Comparison of ENCODE assay signal across 1 cellular context in the genomic region with DNA sequence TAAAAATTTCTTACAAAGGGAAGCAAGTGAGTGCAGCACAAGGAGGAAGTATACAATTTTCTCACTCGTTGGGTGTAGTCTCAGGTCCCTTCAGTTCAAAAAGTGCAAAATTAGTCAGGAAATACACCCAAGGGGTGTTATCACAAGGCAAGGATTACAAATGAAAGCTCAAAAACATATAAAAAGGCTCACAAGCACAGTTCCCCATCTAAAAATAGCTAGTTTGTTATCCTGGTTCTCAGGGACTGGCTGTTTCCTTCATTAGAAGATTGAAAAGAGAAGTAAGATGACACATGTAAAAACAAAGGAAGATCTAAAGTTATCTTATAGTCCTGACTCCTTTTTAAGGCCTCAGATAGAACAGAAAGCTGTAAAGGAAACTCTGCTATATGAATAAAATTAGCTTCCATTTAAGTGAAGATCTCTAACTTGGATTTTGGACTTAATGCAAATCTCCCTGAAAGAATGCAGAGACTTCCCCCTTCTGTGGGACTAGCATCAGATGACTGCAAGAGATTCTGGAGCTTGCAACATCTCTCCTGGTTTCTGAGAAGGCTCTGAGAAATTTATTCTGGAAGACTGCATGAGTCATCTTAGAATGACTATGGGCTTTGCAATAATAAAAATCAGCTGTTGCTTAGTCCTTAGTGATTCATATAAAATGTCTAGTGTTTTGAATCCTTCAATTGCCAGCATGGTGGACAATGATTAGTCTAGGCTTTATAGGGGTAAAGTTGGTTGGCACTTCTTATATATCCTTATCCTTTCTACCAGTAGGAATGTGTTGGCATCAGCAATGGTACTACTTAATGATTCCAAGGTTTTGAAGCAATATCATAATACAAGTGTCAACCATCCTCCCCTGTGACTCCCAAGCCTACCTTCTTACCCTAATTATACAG.
A peak's percentile ranks its signal among the peaks of the same experiment; 100 is the strongest.
TF ChIP-seq lines count a peak whose summit lies in the region.

No MANE protein-coding gene starts in this region.

TF ChIP-seq in HepG2, 621 proteins besides CTCF, POLR2A, EP300 and RAD21 (continued from another document):
- TF ChIP-seq, protein P1, sequence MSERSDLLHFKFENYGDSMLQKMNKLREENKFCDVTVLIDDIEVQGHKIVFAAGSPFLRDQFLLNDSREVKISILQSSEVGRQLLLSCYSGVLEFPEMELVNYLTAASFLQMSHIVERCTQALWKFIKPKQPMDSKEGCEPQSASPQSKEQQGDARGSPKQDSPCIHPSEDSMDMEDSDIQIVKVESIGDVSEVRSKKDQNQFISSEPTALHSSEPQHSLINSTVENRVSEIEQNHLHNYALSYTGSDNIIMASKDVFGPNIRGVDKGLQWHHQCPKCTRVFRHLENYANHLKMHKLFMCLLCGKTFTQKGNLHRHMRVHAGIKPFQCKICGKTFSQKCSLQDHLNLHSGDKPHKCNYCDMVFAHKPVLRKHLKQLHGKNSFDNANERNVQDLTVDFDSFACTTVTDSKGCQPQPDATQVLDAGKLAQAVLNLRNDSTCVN (CRISPR knock-in tag; IDR thresholded peaks at IDR 0.05; ENCODE audit: borderline replicate concordance), result 0 out of 2 replicates have a peak, but pooled peaks have one; percentile 44
- TF ChIP-seq SMARCC2 (IDR thresholded peaks at IDR 0.05), result no peak
- TF ChIP-seq, protein P2, sequence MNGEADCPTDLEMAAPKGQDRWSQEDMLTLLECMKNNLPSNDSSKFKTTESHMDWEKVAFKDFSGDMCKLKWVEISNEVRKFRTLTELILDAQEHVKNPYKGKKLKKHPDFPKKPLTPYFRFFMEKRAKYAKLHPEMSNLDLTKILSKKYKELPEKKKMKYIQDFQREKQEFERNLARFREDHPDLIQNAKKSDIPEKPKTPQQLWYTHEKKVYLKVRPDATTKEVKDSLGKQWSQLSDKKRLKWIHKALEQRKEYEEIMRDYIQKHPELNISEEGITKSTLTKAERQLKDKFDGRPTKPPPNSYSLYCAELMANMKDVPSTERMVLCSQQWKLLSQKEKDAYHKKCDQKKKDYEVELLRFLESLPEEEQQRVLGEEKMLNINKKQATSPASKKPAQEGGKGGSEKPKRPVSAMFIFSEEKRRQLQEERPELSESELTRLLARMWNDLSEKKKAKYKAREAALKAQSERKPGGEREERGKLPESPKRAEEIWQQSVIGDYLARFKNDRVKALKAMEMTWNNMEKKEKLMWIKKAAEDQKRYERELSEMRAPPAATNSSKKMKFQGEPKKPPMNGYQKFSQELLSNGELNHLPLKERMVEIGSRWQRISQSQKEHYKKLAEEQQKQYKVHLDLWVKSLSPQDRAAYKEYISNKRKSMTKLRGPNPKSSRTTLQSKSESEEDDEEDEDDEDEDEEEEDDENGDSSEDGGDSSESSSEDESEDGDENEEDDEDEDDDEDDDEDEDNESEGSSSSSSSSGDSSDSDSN (CRISPR knock-in tag; IDR thresholded peaks at IDR 0.05), result no peak
- TF ChIP-seq ZNF562 (CRISPR knock-in tag; IDR thresholded peaks at IDR 0.05; ENCODE audit: borderline replicate concordance), result no peak
- no peak for TF ChIP-seq ELK4 (CRISPR knock-in tag; IDR thresholded peaks at IDR 0.05; ENCODE audit: borderline replicate concordance)
- TF ChIP-seq ZBTB1 (CRISPR knock-in tag; IDR thresholded peaks at IDR 0.05; ENCODE audit: borderline replicate concordance), result no peak
- TF ChIP-seq MIER3 (CRISPR knock-in tag; IDR thresholded peaks at IDR 0.05; ENCODE audit: borderline replicate concordance), result no peak
- TF ChIP-seq CEBPB (IDR thresholded peaks at IDR 0.05; ENCODE audit: borderline replicate concordance, low read depth, low read length), result peak; percentile 47; the same call in 1 of the 2 replicates
- TF ChIP-seq ZC3H13 (CRISPR knock-in tag; IDR thresholded peaks at IDR 0.05), result no peak
- peak; percentile 47; the same call in 1 of the 2 replicates for TF ChIP-seq FOSL2 (CRISPR knock-in tag; IDR thresholded peaks at IDR 0.05)
- TF ChIP-seq SP1 (IDR thresholded peaks at IDR 0.05), result no peak
- TF ChIP-seq SP1 (CRISPR knock-in tag; IDR thresholded peaks at IDR 0.05), result no peak
- no peak for TF ChIP-seq BHLHE40 (IDR thresholded peaks at IDR 0.05; ENCODE audit: low read length)
- no peak for TF ChIP-seq ZNF468 (CRISPR knock-in tag; IDR thresholded peaks at IDR 0.05)
- 0 out of 2 replicates have a peak, but pooled peaks have one; percentile 12 for TF ChIP-seq HNF4A (CRISPR knock-in tag; IDR thresholded peaks at IDR 0.05)
- 0 out of 4 replicates have a peak, but pooled peaks of 1 of the 2 experiments have one; percentile 36 for TF ChIP-seq ATF4 (CRISPR knock-in tag; IDR thresholded peaks at IDR 0.05)
- 0 out of 2 replicates have a peak, but pooled peaks have one; percentile 38 for TF ChIP-seq CEBPG (CRISPR knock-in tag; IDR thresholded peaks at IDR 0.05)
